In the genomic region with DNA sequence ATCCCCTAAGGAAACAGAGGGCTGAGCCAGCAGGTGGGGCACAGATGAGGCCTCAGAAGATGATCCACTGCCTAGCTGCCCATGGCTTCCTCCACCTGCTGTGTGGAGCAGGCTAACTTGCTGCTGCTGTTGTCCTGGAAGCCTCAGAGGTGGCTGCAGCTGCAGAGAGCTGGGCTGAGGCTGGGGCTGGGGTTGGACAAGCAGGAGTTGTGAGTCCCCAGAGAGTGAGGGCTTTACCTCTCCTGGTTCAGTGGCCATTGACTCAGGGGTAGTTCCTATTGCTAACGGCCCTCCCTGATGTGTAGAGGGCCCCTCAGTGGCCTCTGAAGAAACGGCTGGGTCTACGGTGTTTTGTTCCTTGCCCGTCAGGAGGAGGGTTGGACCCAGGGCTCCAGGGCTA, we compare ENCODE assay signal across 37 cellular contexts. TPM values are rescaled to one million over a fixed set of nuclear protein-coding genes. Genes with fewer than 3 reads are reported as not detected.
"Had no signal": no experiment of that assay in that cellular context is flagged by ENCODE, and none has a peak within 500 bp of the region (broad histone marks: within the 10 kb centered on the region; RNA-seq: fewer than 3 reads in every experiment).

No MANE protein-coding gene starts in this region.

- H3K9me3 Mint-ChIP-seq: endodermal cell; mesothelial cell of epicardium; naive B cell; nephron progenitor cell; T-helper 1 cell treated with Interleukin-12 subunit alpha and Interleukin-12 subunit beta and Interleukin-4 antibody, amounts not matched to agents 30 μg/mL and 1 μg/mL, for 36 hours had no signal

- H3K27me3 ChIP-seq: adrenal gland, body of pancreas, esophagus squamous epithelium, heart right ventricle, neutrophil, right lobe of liver, testis, uterus had no signal

- H3K27ac ChIP-seq: adrenal gland, body of pancreas, epithelial cell of prostate, esophagus squamous epithelium, neutrophil, right lobe of liver, skin epidermis, testis, uterus, WERI-Rb-1 had no signal

- H3K9me3 ChIP-seq: adrenal gland, body of pancreas, esophagus squamous epithelium, heart right ventricle, neutrophil, right lobe of liver, testis, uterus had no signal

- H3K4me1 ChIP-seq: adrenal gland, body of pancreas, esophagus squamous epithelium, right lobe of liver, testis, uterus had no signal

- H3K4me1 Mint-ChIP-seq: endodermal cell, mesothelial cell of epicardium, nephron progenitor cell had no signal

- H3K36me3 ChIP-seq: uterus had no signal

- H3K27me3 Mint-ChIP-seq: naive B cell had no signal

- DNase-seq: activated CD4-positive, alpha-beta T cell treated with anti-CD3 and anti-CD28 coated beads for 48 hours; activated CD4-positive, alpha-beta T cell treated with anti-CD3 and anti-CD28 coated beads, Interleukin-2, amount 50 U/mL, for 48 hours; activated CD8-positive, alpha-beta memory T cell treated with anti-CD3 and anti-CD28 coated beads for 24 hours; activated effector memory CD4-positive, alpha-beta T cell treated with anti-CD3 and anti-CD28 coated beads, Interleukin-2, amount 50 U/mL, for 16 hours; activated naive CD4-positive, alpha-beta T cell treated with anti-CD3 and anti-CD28 coated beads, Interleukin-2, amount 50 U/mL, for 16 hours; adrenal gland; cerebellar nuclear complex; cortex of kidney; endodermal cell; esophagus squamous epithelium; foreskin melanocyte; naive B cell; nephron progenitor cell; stimulated activated CD4-positive, alpha-beta T cell treated with anti-CD3 and anti-CD28 coated beads, Interleukin-12 subunit alpha, Interleukin-12 subunit beta, amount 100 ng/mL, for 4 hours; stimulated activated CD4-positive, alpha-beta T cell treated with anti-CD3 and anti-CD28 coated beads, Interleukin-4, amount 100 ng/mL, for 1 hour; stimulated activated naive CD8-positive, alpha-beta T cell treated with anti-CD3 and anti-CD28 coated beads, Interleukin-15, Interleukin-2, amounts not matched to agents 100 U/mL and 50 U/mL, for 24 hours; SW 1271; T1000; testis; trophoblast cell; WERI-Rb-1 had no signal

- H3K4me3 ChIP-seq: adrenal gland, body of pancreas, esophagus squamous epithelium, heart right ventricle, right lobe of liver, skin epidermis, testis, uterus had no signal

- ATAC-seq: activated CD4-positive, CD25-positive, alpha-beta regulatory T cell treated with anti-CD3 and anti-CD28 coated beads, Interleukin-2, amount 50 U/mL, for 24 hours; body of pancreas had no signal

- H3K27ac Mint-ChIP-seq: endodermal cell; mesothelial cell of epicardium; T-helper 1 cell treated with Interleukin-12 subunit alpha and Interleukin-12 subunit beta and Interleukin-4 antibody, amounts not matched to agents 30 μg/mL and 1 μg/mL, for 36 hours had no signal

- H3K4me3 Mint-ChIP-seq: endodermal cell; mesothelial cell of epicardium; naive B cell; nephron progenitor cell; T-helper 1 cell treated with Interleukin-12 subunit alpha and Interleukin-12 subunit beta and Interleukin-4 antibody, amounts not matched to agents 30 μg/mL and 1 μg/mL, for 36 hours had no signal

RNA-seq across cellular contexts. Expression of gene DDN, which starts 33.1 kb away (rescaled TPM):
- total RNA-seq: posterior vena cava had no signal
- polyA plus RNA-seq: liver had no signal

RNA-seq across cellular contexts. Expression of gene RHEBL1, which starts 37.5 kb away (rescaled TPM):
- total RNA-seq: body of pancreas had no signal

RNA-seq across cellular contexts. Expression of gene WNT1, which starts 54.2 kb away (rescaled TPM):
- total RNA-seq: adrenal gland, aorta, body of pancreas, endodermal cell, glomerular endothelial cell, heart right ventricle, liver, mesothelial cell of epicardium, osteocyte, posterior vena cava, renal cortical epithelial cell, right lobe of liver, uterus had no signal
- polyA plus RNA-seq: adrenal gland, aorta, heart right ventricle, liver had no signal
